ENCODE assay signal across 8 cellular contexts in the genomic region with DNA sequence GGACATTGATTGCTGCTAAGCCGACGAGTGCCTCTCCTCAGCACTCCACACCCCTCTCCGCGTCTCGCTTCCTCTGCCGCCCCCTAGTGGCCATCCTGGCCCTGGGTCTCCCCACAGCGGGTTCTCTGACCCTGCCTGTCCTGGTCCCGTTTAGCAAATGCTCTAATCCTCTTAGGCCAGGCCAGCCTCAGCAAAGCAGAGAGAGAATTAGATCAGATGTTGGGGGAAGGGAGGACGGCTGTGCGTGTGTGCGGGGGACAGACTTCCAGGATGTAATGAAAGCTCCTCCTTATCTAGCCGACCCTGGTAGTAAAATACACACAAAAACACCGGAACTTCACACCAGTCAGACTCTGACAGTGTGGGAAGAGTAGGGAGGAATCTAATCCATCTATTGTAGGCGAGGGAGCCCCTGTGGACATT.
DNase-seq lines count a peak whose midpoint lies in the region; ATAC-seq and TF ChIP-seq lines count a peak whose summit lies in the region.

No MANE protein-coding gene starts in this region.

- H3K27me3 ChIP-seq in neutrophil, result peaks cover 29% of the 10 kb centered on the region

- ATAC-seq in GM18861 (IDR thresholded peaks at IDR 0.05; ENCODE audit: unreplicated experiment), result no peak

- no peaks in the 10 kb centered on the region for H3K36me3 ChIP-seq in neutrophil

- no peak overlapping the region for H3K27ac ChIP-seq in neutrophil
- H3K27ac ChIP-seq in substantia nigra (ENCODE audit: low read depth, low read length, poor library complexity, severe bottlenecking), result no peak overlapping the region

- H3K4me1 ChIP-seq in neutrophil (ENCODE audit: control insufficient read depth in 1 of 2, insufficient read depth in 1 of 2, low read depth in 1 of 2, low read length in 1 of 2), result no peaks in the 10 kb centered on the region

- peak; percentile 99 for TF ChIP-seq CTCF in foreskin fibroblast (IDR thresholded peaks at IDR 0.05; ENCODE audit: low read depth, low read length)
- TF ChIP-seq CTCF in neutrophil (IDR thresholded peaks at IDR 0.05), result peak; percentile 45

- DNase-seq in DMS 273 treated with DMSO at 0.1 percent for 48 hours (lab: John Stamatoyannopoulos, UW), result peak; percentile 9
- peak; percentile 57 for DNase-seq in KG1 (lab: John Stamatoyannopoulos, UW)
- peak; percentile 78 for DNase-seq in RPMI8226
- DNase-seq in activated T-helper 9 cell treated with anti-CD3 and anti-CD28 coated beads, Interleukin-2, amount 50 U/mL, for 16 hours (ENCODE audit: low read depth), result peak; percentile 75
- DNase-seq in foreskin fibroblast, result peak; percentile 53 to 87
- peak in 47 of 49 donors; percentile 5 to 95 (median 62) for DNase-seq in substantia nigra (lab: John Stamatoyannopoulos, UW)

- H3K4me3 ChIP-seq in foreskin fibroblast (ENCODE audit: low read depth in 1 of 2, low read length in 2 of 2) (no peak overlapping the region), neutrophil (ENCODE audit: low read depth in 1 of 2, low read length in 1 of 2) (no peak overlapping the region)

- no peaks in the 10 kb centered on the region for H3K9me3 ChIP-seq in neutrophil

Comparison
In these comparisons a context has a peak if more than half of its experiments do, and no peak if none do; other contexts are left out.
1. DNase-seq: peak in every context shown above with its lines; median percentile 78 in RPMI8226; 75 in activated T-helper 9 cell treated with anti-CD3 and anti-CD28 coated beads, Interleukin-2, amount 50 U/mL, for 16 hours; 70 in foreskin fibroblast; 62 in substantia nigra; 57 in KG1; 9 in DMS 273 treated with DMSO at 0.1 percent for 48 hours.